ENCODE assay signal across 22 cellular contexts in genomic region chr1:198611219-198611618, GRCh38. TPM values are rescaled to one million over a fixed set of nuclear protein-coding genes. Genes with fewer than 3 reads are reported as not detected.
A peak's percentile ranks its signal among the peaks of the same experiment; 100 is the strongest.
DNase-seq lines count a peak whose midpoint lies in the region; ATAC-seq, FAIRE-seq and TF ChIP-seq lines count a peak whose summit lies in the region.
"Had no signal": no experiment of that assay in that cellular context is flagged by ENCODE, and none has a peak within 500 bp of the region (broad histone marks: within the 10 kb centered on the region; RNA-seq: fewer than 3 reads in every experiment).

No MANE protein-coding gene starts in this region.

- no peaks in the 10 kb centered on the region for H3K27me3 Mint-ChIP-seq in T-helper 2 cell treated with Interferon-gamma antibody and Interleukin-4, amounts not matched to agents 5 μg/mL and 100 μg/mL, for 36 hours (ENCODE audit: low read depth)
- H3K27me3 Mint-ChIP-seq in activated T-helper 1 cell treated with anti-CD3 and anti-CD28 coated beads, Interleukin-12 subunit alpha, Interleukin-12 subunit beta, Interleukin-2, Interleukin-4 antibody, amounts not matched to agents 30 ng/mL and 10 ng/mL and 1 ng/mL, durations not matched to agents 14 hours and 24 hours and 36 hours (ENCODE audit: insufficient read depth) = no peaks in the 10 kb centered on the region
- no peaks in the 10 kb centered on the region for H3K27me3 Mint-ChIP-seq in naive thymus-derived CD8-positive, alpha-beta T cell

- peak; percentile 23 for FAIRE-seq in GM12891 (lab: Jason Lieb, UNC)
- FAIRE-seq: kidney had no signal

- H3K27ac Mint-ChIP-seq in T-helper 2 cell treated with Interferon-gamma antibody and Interleukin-4, amounts not matched to agents 5 μg/mL and 100 μg/mL, for 36 hours = peak overlapping the region; percentile 81
- peak overlapping the region; percentile 87 for H3K27ac Mint-ChIP-seq in activated T-helper 1 cell treated with anti-CD3 and anti-CD28 coated beads, Interleukin-12 subunit alpha, Interleukin-12 subunit beta, Interleukin-2, Interleukin-4 antibody, amounts not matched to agents 30 ng/mL and 10 ng/mL and 1 ng/mL, durations not matched to agents 14 hours and 24 hours and 36 hours
- peak overlapping the region; percentile 90 to 100 (median 97) for H3K27ac Mint-ChIP-seq in naive thymus-derived CD8-positive, alpha-beta T cell

- intact Hi-C loops in activated T-helper 1 cell treated with anti-CD3 and anti-CD28 coated beads, Interleukin-12 subunit alpha, Interleukin-12 subunit beta, Interleukin-2, Interleukin-4 antibody, amounts not matched to agents 30 ng/mL and 10 ng/mL and 1 ng/mL, durations not matched to agents 14 hours and 24 hours and 36 hours (cut with micrococcal nuclease) = loop anchor here (10.0 kb wide), 1 partner anchor 1864 kb away; no protein-coding TSS in a partner anchor

- POLR2A ChIA-PET in naive thymus-derived CD8-positive, alpha-beta T cell (lab: Charles Lee) = interaction anchor here (0.6 to 8.3 kb wide), 14 partner anchors 10 to 104 kb away, joined by 3 to 59 read pairs (median 4); partner anchors contain the start of gene PTPRC
- POLR2A ChIA-PET in GM10248 (lab: Yijun Ruan, JAX) = no interaction called here

- H3K4me3 Mint-ChIP-seq in T-helper 2 cell treated with Interferon-gamma antibody and Interleukin-4, amounts not matched to agents 5 μg/mL and 100 μg/mL, for 36 hours = peak overlapping the region; percentile 84
- H3K4me3 Mint-ChIP-seq in activated T-helper 1 cell treated with anti-CD3 and anti-CD28 coated beads, Interleukin-12 subunit alpha, Interleukin-12 subunit beta, Interleukin-2, Interleukin-4 antibody, amounts not matched to agents 30 ng/mL and 10 ng/mL and 1 ng/mL, durations not matched to agents 14 hours and 24 hours and 36 hours = peak overlapping the region; percentile 63
- H3K4me3 Mint-ChIP-seq in naive thymus-derived CD8-positive, alpha-beta T cell = peak overlapping the region in 9 of 10 donors; percentile 2 to 83 (median 55)

- H3K9me3 Mint-ChIP-seq in T-helper 2 cell treated with Interferon-gamma antibody and Interleukin-4, amounts not matched to agents 5 μg/mL and 100 μg/mL, for 36 hours = no peaks in the 10 kb centered on the region
- H3K9me3 Mint-ChIP-seq in activated T-helper 1 cell treated with anti-CD3 and anti-CD28 coated beads, Interleukin-12 subunit alpha, Interleukin-12 subunit beta, Interleukin-2, Interleukin-4 antibody, amounts not matched to agents 30 ng/mL and 10 ng/mL and 1 ng/mL, durations not matched to agents 14 hours and 24 hours and 36 hours = peaks cover 3% of the 10 kb centered on the region
- H3K9me3 Mint-ChIP-seq in naive thymus-derived CD8-positive, alpha-beta T cell = peaks cover 0 to 9% (median 0%) of the 10 kb centered on the region in 9 donors

- no peak for DNase-seq in T-helper 2 cell treated with Interferon-gamma antibody and Interleukin-4, amounts not matched to agents 5 μg/mL and 100 μg/mL, for 36 hours (ENCODE audit: low spot score)
- DNase-seq in T-helper 2 cell (no peak), GM12891 (ENCODE audit: insufficient read length, low spot score) (no peak), GM03348 (ENCODE audit: low spot score) (no peak), GM10248 (ENCODE audit: extremely low spot score) (no peak)
- DNase-seq in activated T-helper 1 cell treated with anti-CD3 and anti-CD28 coated beads, Interleukin-12 subunit alpha, Interleukin-12 subunit beta, Interleukin-2, Interleukin-4 antibody, amounts not matched to agents 30 ng/mL and 10 ng/mL and 1 ng/mL, durations not matched to agents 14 hours and 24 hours and 36 hours (ENCODE audit: low spot score) = no peak
- no peak for DNase-seq in naive thymus-derived CD8-positive, alpha-beta T cell
- DNase-seq: foreskin keratinocyte; GOT3; hippocampal formation; KG1; kidney; NCI-H1092 treated with DMSO at 0.1 percent for 48 hours; NCI-H2081; NCI-H510A treated with DMSO at 0.1 percent for 48 hours; stimulated activated naive CD4-positive, alpha-beta T cell treated with Interleukin-2 at 50 U/mL for 16 hours; trophoblast cell; WERI-Rb-1 had no signal

- CTCF ChIA-PET in GM10248 (lab: Yijun Ruan, JAX) = interaction anchor here (2.0 to 6.9 kb wide), 4 partner anchors 10 to 40 kb away, joined by 7 to 50 read pairs (median 8); no protein-coding TSS in a partner anchor

- no peak for TF ChIP-seq POLR2A in GM12891 (IDR thresholded peaks at IDR 0.05; ENCODE audit: low read depth, low read length)

- peaks cover 8% of the 10 kb centered on the region for H3K36me3 Mint-ChIP-seq in T-helper 2 cell treated with Interferon-gamma antibody and Interleukin-4, amounts not matched to agents 5 μg/mL and 100 μg/mL, for 36 hours (ENCODE audit: low read depth)
- peaks cover 10% of the 10 kb centered on the region for H3K36me3 Mint-ChIP-seq in activated T-helper 1 cell treated with anti-CD3 and anti-CD28 coated beads, Interleukin-12 subunit alpha, Interleukin-12 subunit beta, Interleukin-2, Interleukin-4 antibody, amounts not matched to agents 30 ng/mL and 10 ng/mL and 1 ng/mL, durations not matched to agents 14 hours and 24 hours and 36 hours (ENCODE audit: low read depth)
- no peaks in the 10 kb centered on the region for H3K36me3 Mint-ChIP-seq in naive thymus-derived CD8-positive, alpha-beta T cell

- H3K4me1 Mint-ChIP-seq in T-helper 2 cell treated with Interferon-gamma antibody and Interleukin-4, amounts not matched to agents 5 μg/mL and 100 μg/mL, for 36 hours (ENCODE audit: low read depth) = peaks cover 60% of the 10 kb centered on the region
- H3K4me1 Mint-ChIP-seq in activated T-helper 1 cell treated with anti-CD3 and anti-CD28 coated beads, Interleukin-12 subunit alpha, Interleukin-12 subunit beta, Interleukin-2, Interleukin-4 antibody, amounts not matched to agents 30 ng/mL and 10 ng/mL and 1 ng/mL, durations not matched to agents 14 hours and 24 hours and 36 hours (ENCODE audit: low read depth) = peaks cover 68% of the 10 kb centered on the region
- peaks cover 42 to 82% (median 71%) of the 10 kb centered on the region in 4 donors for H3K4me1 Mint-ChIP-seq in naive thymus-derived CD8-positive, alpha-beta T cell

- no peak for ATAC-seq in naive thymus-derived CD8-positive, alpha-beta T cell
- no peak for ATAC-seq in SK-N-SH treated with all-trans-retinoic acid at 6 μM for 48 hours
- ATAC-seq: foreskin keratinocyte, Right ventricle myocardium inferior had no signal

- no peak for TF ChIP-seq CTCF in GM10248 (IDR thresholded peaks at IDR 0.05; ENCODE audit: control extremely low read depth, extremely low read depth, low read depth, missing control alignments)

TF ChIP-seq in GM12891, 5 proteins besides CTCF, POLR2A, EP300 and RAD21:
- TF ChIP-seq PAX5 (IDR thresholded peaks at IDR 0.05; ENCODE audit: insufficient read depth, low read length, severe bottlenecking) = no peak
- TF ChIP-seq SPI1 (IDR thresholded peaks at IDR 0.05; ENCODE audit: low read depth, low read length) = no peak
- TF ChIP-seq TAF1 (IDR thresholded peaks at IDR 0.05; ENCODE audit: low read depth, low read length) = no peak
- TF ChIP-seq POU2F2 (IDR thresholded peaks at IDR 0.05; ENCODE audit: low read depth, low read length) = no peak
- TF ChIP-seq POLR2AphosphoS5 (IDR thresholded peaks at IDR 0.05; ENCODE audit: low read depth, low read length) = no peak

TF ChIP-seq in SK-N-SH treated with all-trans-retinoic acid at 6 μM for 48 hours, 23 proteins besides CTCF, POLR2A, EP300 and RAD21:
- TF ChIP-seq ZNF70 (CRISPR knock-in tag; IDR thresholded peaks at IDR 0.05) (no peak), ESRRG (CRISPR knock-in tag; IDR thresholded peaks at IDR 0.05) (no peak), CSDC2 (CRISPR knock-in tag; IDR thresholded peaks at IDR 0.05) (no peak), CREB5 (CRISPR knock-in tag; IDR thresholded peaks at IDR 0.05; ENCODE audit: low read depth) (no peak)

RNA-seq across cellular contexts. Expression of gene PTPRC, which starts 27.6 kb away (rescaled TPM):
- polyA plus RNA-seq in GM12891 (2012; ENCODE audit: low read depth, missing spikeins) = 55.1 TPM
- 512 and 516 TPM in 2 replicates for total RNA-seq in activated T-helper 1 cell treated with anti-CD3 and anti-CD28 coated beads, Interleukin-12 subunit alpha, Interleukin-12 subunit beta, Interleukin-2, Interleukin-4 antibody, amounts not matched to agents 30 ng/mL and 10 ng/mL and 1 ng/mL, durations not matched to agents 14 hours and 24 hours and 36 hours
- 100 to 1,000 TPM; 906 to 970 TPM for total RNA-seq in naive thymus-derived CD8-positive, alpha-beta T cell
- polyA plus RNA-seq in naive thymus-derived CD8-positive, alpha-beta T cell = 1,000 to 10,000 TPM in 2 of 3 donors, 100 to 1,000 TPM in 1; 980 to 1,253 (median 1,023) TPM
- total RNA-seq: dermis microvascular lymphatic vessel endothelial cell, epithelial cell of proximal tubule, foreskin keratinocyte had no signal
- polyA plus RNA-seq: foreskin keratinocyte had no signal
